ENCODE assay signal across 26 cellular contexts in genomic region chrX:138298268-138298667, GRCh38.
DNase-seq lines count a peak whose midpoint lies in the region; ATAC-seq, FAIRE-seq and TF ChIP-seq lines count a peak whose summit lies in the region.
"Had no signal": no experiment of that assay in that cellular context is flagged by ENCODE, and none has a peak within 500 bp of the region (broad histone marks: within the 10 kb centered on the region; RNA-seq: fewer than 3 reads in every experiment).

No MANE protein-coding gene starts in this region.

- peaks cover 0 to 5% (median 0%) of the 10 kb centered on the region in 8 donors for H3K9me3 Mint-ChIP-seq in CD4-positive, alpha-beta memory T cell
- H3K9me3 Mint-ChIP-seq: activated naive CD8-positive, alpha-beta T cell treated with anti-CD3 and anti-CD28 coated beads, Interleukin-2, amount 10 ng/mL, durations not matched to agents 7 days and 5 days; WTC11 had no signal

- no peak for ATAC-seq in right lobe of liver
- ATAC-seq in HepG2 = no peak
- no peak for ATAC-seq in GM21526 (IDR thresholded peaks at IDR 0.05; ENCODE audit: low FRiP score, unreplicated experiment)
- ATAC-seq: effector memory CD8-positive, alpha-beta T cell; HCT116; K562; SK-N-SH treated with all-trans-retinoic acid at 6 μM for 48 hours; WTC11 had no signal

- TF ChIP-seq POLR2A in right lobe of liver (IDR thresholded peaks at IDR 0.05) (no peak), HepG2 (IDR thresholded peaks at IDR 0.05; ENCODE audit: insufficient read depth in 1 of 2, low read depth in 2 of 2, low read length in 2 of 2) (no peak)

- H3K4me3 ChIP-seq in right lobe of liver = no peak overlapping the region
- H3K4me3 ChIP-seq in HepG2 (replicated peaks in 1 of 3; ENCODE audit: insufficient read depth in 1 of 3, low read depth in 2 of 3, low read length in 3 of 3) = no peak overlapping the region
- no peak overlapping the region for H3K4me3 ChIP-seq in CD4-positive, alpha-beta memory T cell (ENCODE audit: low read length in 2 of 2)
- H3K4me3 ChIP-seq: esophagus muscularis mucosa, K562, right atrium auricular region had no signal

- intact Hi-C loops in right lobe of liver (cut with DNase I) (no loop called here), HepG2 (cut with micrococcal nuclease; ENCODE audit: unreplicated experiment) (no loop called here)
- intact Hi-C loops in CD4-positive, alpha-beta memory T cell (cut with micrococcal nuclease) = no loop called here

- no peak overlapping the region for H3K9ac ChIP-seq in HepG2 (ENCODE audit: insufficient read depth, low read depth, low read length)

- no TSS peak for BruUV-seq in HepG2 (replicated peaks; lab: Mats Ljungman, UMichigan)

- FAIRE-seq in HepG2 (lab: Jason Lieb, UNC) = no peak
- FAIRE-seq: frontal cortex, G401.6, K562, keratinocyte, urothelium cell line had no signal

- H3K4me1 Mint-ChIP-seq in CD4-positive, alpha-beta memory T cell = no peaks in the 10 kb centered on the region
- H3K4me1 Mint-ChIP-seq: activated naive CD8-positive, alpha-beta T cell treated with anti-CD3 and anti-CD28 coated beads, Interleukin-2, amount 10 ng/mL, durations not matched to agents 7 days and 5 days; WTC11 had no signal

- H3K27ac ChIP-seq in right lobe of liver = no peak overlapping the region
- no peak overlapping the region for H3K27ac ChIP-seq in HepG2 (ENCODE audit: extremely low read length, insufficient read depth, low read length)
- H3K27ac ChIP-seq in CD4-positive, alpha-beta memory T cell (ENCODE audit: low read depth, low read length) = no peak overlapping the region
- H3K27ac ChIP-seq: esophagus muscularis mucosa, right atrium auricular region, RWPE1 had no signal

- H3K36me3 Mint-ChIP-seq in CD4-positive, alpha-beta memory T cell = no peaks in the 10 kb centered on the region
- H3K36me3 Mint-ChIP-seq: activated naive CD8-positive, alpha-beta T cell treated with anti-CD3 and anti-CD28 coated beads, Interleukin-2, amount 10 ng/mL, durations not matched to agents 7 days and 5 days; WTC11 had no signal

- DNase-seq in right lobe of liver (no peak), HepG2 (ENCODE audit: low spot score) (no peak), RKO (ENCODE audit: low spot score) (peak; percentile 9), myocyte (ENCODE audit: low read depth) (peak; percentile 1), LoVo (ENCODE audit: low spot score) (no peak)
- no peak for DNase-seq in activated CD4-positive, alpha-beta T cell treated with anti-CD3 and anti-CD28 coated beads, Interleukin-2, amount 50 U/mL, for 1 hour
- no peak for DNase-seq in CD4-positive, alpha-beta memory T cell
- DNase-seq: activated CD4-positive, alpha-beta T cell treated with anti-CD3 and anti-CD28 coated beads, Interleukin-2, amount 50 U/mL, for 4 hours; activated naive CD8-positive, alpha-beta T cell treated with anti-CD3 and anti-CD28 coated beads, Interleukin-2, amount 10 ng/mL, durations not matched to agents 7 days and 5 days; DMS 273 treated with DMSO at 0.1 percent for 48 hours; effector memory CD8-positive, alpha-beta T cell; NCI-H2029; NCI-H345; T-helper 9 cell had no signal

- no peaks in the 10 kb centered on the region for H3K27me3 ChIP-seq in right lobe of liver
- H3K27me3 ChIP-seq in HepG2 (ENCODE audit: control insufficient read depth in 1 of 2, insufficient read depth in 2 of 2, low read length in 2 of 2) = no peaks in the 10 kb centered on the region
- no peaks in the 10 kb centered on the region for H3K27me3 ChIP-seq in CD4-positive, alpha-beta memory T cell (ENCODE audit: insufficient read depth, low read length)
- H3K27me3 ChIP-seq: esophagus muscularis mucosa, right atrium auricular region had no signal

- no peak overlapping the region for H3K4me3 Mint-ChIP-seq in CD4-positive, alpha-beta memory T cell
- H3K4me3 Mint-ChIP-seq: activated naive CD8-positive, alpha-beta T cell treated with anti-CD3 and anti-CD28 coated beads, Interleukin-2, amount 10 ng/mL, durations not matched to agents 7 days and 5 days; effector memory CD8-positive, alpha-beta T cell; WTC11 had no signal

- H3K79me2 ChIP-seq in HepG2 (ENCODE audit: insufficient read depth, low read length) = no peaks in the 10 kb centered on the region

- WGBS in right lobe of liver (ENCODE audit: insufficient coverage, low coverage, low lambda C conversion rate, missing lambda C conversion rate) = 45% methylated on average over 3 of the region's 3 CpGs
- WGBS in HepG2 (ENCODE audit: low lambda C conversion rate) = 0% methylated on average over 3 of the region's 3 CpGs

- in situ Hi-C loops in HepG2 (cut with HindIII; ENCODE audit: extremely low pct_ligation_motif_present, low pct_unique_long_range_greater_than_20kb) = no loop called here

- H3K36me3 ChIP-seq in right lobe of liver = no peaks in the 10 kb centered on the region
- H3K36me3 ChIP-seq in HepG2 (replicated peaks in 1 of 2; ENCODE audit: control insufficient read depth in 1 of 2, insufficient read depth in 2 of 2, low read length in 2 of 2) = no peaks in the 10 kb centered on the region
- H3K36me3 ChIP-seq in CD4-positive, alpha-beta memory T cell (ENCODE audit: insufficient read depth, low read length) = no peaks in the 10 kb centered on the region
- H3K36me3 ChIP-seq: esophagus muscularis mucosa, right atrium auricular region had no signal

- no peak overlapping the region for H2AFZ ChIP-seq in HepG2 (ENCODE audit: low read length)

- no peak for TF ChIP-seq RAD21 in HepG2 (CRISPR knock-in tag; IDR thresholded peaks at IDR 0.05)

- H4K20me1 ChIP-seq in HepG2 (ENCODE audit: insufficient read depth, low read length) = no peaks in the 10 kb centered on the region

- no peaks in the 10 kb centered on the region for H3K9me3 ChIP-seq in right lobe of liver
- no peaks in the 10 kb centered on the region for H3K9me3 ChIP-seq in HepG2 (ENCODE audit: low read length)
- no peaks in the 10 kb centered on the region for H3K9me3 ChIP-seq in CD4-positive, alpha-beta memory T cell (ENCODE audit: control insufficient read depth in 1 of 2, low read length in 2 of 2)
- H3K9me3 ChIP-seq: esophagus muscularis mucosa, right atrium auricular region had no signal

- no peak overlapping the region for H3K4me2 ChIP-seq in HepG2 (ENCODE audit: low read depth, low read length)

- CTCF ChIA-PET in HepG2 (lab: Yijun Ruan, JAX; ENCODE audit: low intra/inter-chr PET ratio, low total read pairs) = no interaction called here
- CTCF ChIA-PET in CD4-positive, alpha-beta memory T cell (lab: Charles Lee; ENCODE audit: partially characterized antibody) = no interaction called here

- POLR2A ChIA-PET in HepG2 (lab: Yijun Ruan, JAX) = no interaction called here
- POLR2A ChIA-PET in CD4-positive, alpha-beta memory T cell (lab: Charles Lee; ENCODE audit: partially characterized antibody) = no interaction called here

- no peak for TF ChIP-seq EP300 in HepG2 (IDR thresholded peaks at IDR 0.05; ENCODE audit: low read depth in 2 of 2, low read length in 2 of 2)
- no peak for TF ChIP-seq EP300 in HepG2 (CRISPR knock-in tag; IDR thresholded peaks at IDR 0.05; ENCODE audit: borderline replicate concordance)

- H3K4me1 ChIP-seq in right lobe of liver = no peaks in the 10 kb centered on the region
- no peaks in the 10 kb centered on the region for H3K4me1 ChIP-seq in HepG2 (ENCODE audit: insufficient read depth, low read length)
- H3K4me1 ChIP-seq in CD4-positive, alpha-beta memory T cell (ENCODE audit: insufficient read depth, low read length) = no peaks in the 10 kb centered on the region
- H3K4me1 ChIP-seq: esophagus muscularis mucosa, right atrium auricular region had no signal

- H3K27ac Mint-ChIP-seq in CD4-positive, alpha-beta memory T cell = no peak overlapping the region
- H3K27ac Mint-ChIP-seq: activated naive CD8-positive, alpha-beta T cell treated with anti-CD3 and anti-CD28 coated beads, Interleukin-2, amount 10 ng/mL, durations not matched to agents 7 days and 5 days; effector memory CD8-positive, alpha-beta T cell; WTC11 had no signal

- H3K27me3 Mint-ChIP-seq in CD4-positive, alpha-beta memory T cell = no peaks in the 10 kb centered on the region
- H3K27me3 Mint-ChIP-seq: activated naive CD8-positive, alpha-beta T cell treated with anti-CD3 and anti-CD28 coated beads, Interleukin-2, amount 10 ng/mL, durations not matched to agents 7 days and 5 days; effector memory CD8-positive, alpha-beta T cell had no signal

- peak; percentile 4 to 30 (median 25) for TF ChIP-seq CTCF in right lobe of liver (IDR thresholded peaks at IDR 0.05)
- no peak for TF ChIP-seq CTCF in HepG2 (CRISPR knock-in tag; IDR thresholded peaks at IDR 0.05)

TF ChIP-seq in HepG2, 621 proteins besides CTCF, POLR2A, EP300 and RAD21 (continues in another document):
- no peak for TF ChIP-seq HDAC1 (CRISPR knock-in tag; IDR thresholded peaks at IDR 0.05)
- TF ChIP-seq STAT5B (CRISPR knock-in tag; IDR thresholded peaks at IDR 0.05) = no peak
- TF ChIP-seq ZNF749 (CRISPR knock-in tag; IDR thresholded peaks at IDR 0.05; ENCODE audit: borderline replicate concordance) = no peak
- no peak for TF ChIP-seq RNF2 (conservative IDR thresholded peaks at IDR 0.05; ENCODE audit: low read depth)
- TF ChIP-seq KDM1A (CRISPR knock-in tag; IDR thresholded peaks at IDR 0.05) = no peak
- no peak for TF ChIP-seq ZNF280D (CRISPR knock-in tag; IDR thresholded peaks at IDR 0.05)
- TF ChIP-seq TBX3 (IDR thresholded peaks at IDR 0.05; ENCODE audit: borderline replicate concordance) = no peak
- TF ChIP-seq FOXA3 (CRISPR knock-in tag; IDR thresholded peaks at IDR 0.05) = no peak
- TF ChIP-seq ZBTB21 (CRISPR knock-in tag; IDR thresholded peaks at IDR 0.05) = no peak
- no peak for TF ChIP-seq FOXM1 (CRISPR knock-in tag; IDR thresholded peaks at IDR 0.05)
- TF ChIP-seq CHD2 (IDR thresholded peaks at IDR 0.05; ENCODE audit: low read depth, low read length) = no peak

Comparison
In these comparisons a context has a peak if more than half of its experiments do, and no peak if none do; other contexts are left out.
1. DNase-seq: peak in RKO (single experiment) and myocyte (single experiment); none in right lobe of liver (0 of 3), HepG2 (single experiment), activated CD4-positive, alpha-beta T cell treated with anti-CD3 and anti-CD28 coated beads, Interleukin-2, amount 50 U/mL, for 1 hour (single experiment), LoVo (single experiment) and CD4-positive, alpha-beta memory T cell (0 of 5).